ENCODE assay signal across 22 cellular contexts in the genomic region with DNA sequence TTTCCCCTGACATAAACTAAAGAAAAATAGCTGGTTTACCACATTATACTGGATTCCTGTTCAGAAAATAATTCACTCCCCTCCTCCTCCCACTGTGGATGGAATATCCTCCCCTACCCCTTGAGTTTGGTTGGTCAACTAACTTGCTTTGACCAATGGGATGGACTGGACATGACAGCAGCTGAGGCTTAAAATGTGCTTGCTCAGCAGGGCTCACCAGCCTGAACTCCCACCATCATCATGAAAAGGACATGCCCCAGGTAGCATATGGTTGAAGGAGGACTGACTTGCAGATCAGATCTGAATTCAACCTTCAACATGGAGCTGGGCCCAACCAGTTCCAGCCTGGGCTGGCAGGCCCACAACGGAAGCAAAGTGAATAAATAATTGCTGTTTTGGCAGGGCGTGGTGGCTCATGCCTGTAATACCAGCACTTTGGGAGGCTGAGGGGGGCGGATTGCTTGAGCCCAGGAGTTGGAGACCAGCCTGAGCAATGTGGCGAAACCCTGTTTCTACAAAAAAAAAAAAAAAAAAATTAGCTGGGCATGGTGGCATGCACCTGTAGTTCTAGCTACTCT.
"Had no signal": no experiment of that assay in that cellular context is flagged by ENCODE, and none has a peak within 500 bp of the region (broad histone marks: within the 10 kb centered on the region; RNA-seq: fewer than 3 reads in every experiment).

No MANE protein-coding gene starts in this region.

- H3K9me3 ChIP-seq: body of pancreas, neutrophil, ovary, prostate gland, thoracic aorta, upper lobe of left lung had no signal

- H3K4me1 ChIP-seq: body of pancreas, foreskin keratinocyte, prostate gland had no signal

- H3K4me3 ChIP-seq: body of pancreas, cardiac muscle cell, left ventricle myocardium inferior, ovary, prostate gland, thoracic aorta, upper lobe of left lung had no signal

- ATAC-seq: activated CD8-positive, alpha-beta memory T cell treated with anti-CD3 and anti-CD28 coated beads, Interleukin-2, amount 10 ng/mL, durations not matched to agents 7 days and 5 days; activated CD8-positive, alpha-beta T cell treated with anti-CD3 and anti-CD28 coated beads for 36 hours; body of pancreas; foreskin keratinocyte; natural killer cell had no signal

- H3K36me3 ChIP-seq: cardiac muscle cell, left ventricle myocardium inferior, neutrophil, ovary, prostate gland, thoracic aorta, upper lobe of left lung had no signal

- H3K27ac ChIP-seq: body of pancreas, cardiac muscle cell, foreskin keratinocyte, left ventricle myocardium inferior, neutrophil, ovary, prostate gland, thoracic aorta, upper lobe of left lung had no signal

- H3K27me3 ChIP-seq: body of pancreas, cardiac muscle cell, foreskin keratinocyte, neutrophil, ovary, upper lobe of left lung had no signal

- DNase-seq: activated CD4-positive, alpha-beta T cell treated with anti-CD3 and anti-CD28 coated beads, Interleukin-2, amount 10 ng/mL, durations not matched to agents 7 days and 5 days; activated CD8-positive, alpha-beta memory T cell treated with anti-CD3 and anti-CD28 coated beads, Interleukin-2, amount 10 ng/mL, durations not matched to agents 7 days and 5 days; activated CD8-positive, alpha-beta T cell treated with anti-CD3 and anti-CD28 coated beads for 36 hours; activated gamma-delta T cell; activated T-cell treated with anti-CD3 and anti-CD28 coated beads for 4 hours; anterior cingulate cortex; body of pancreas; dermis blood vessel endothelial cell; effector CD8-positive, alpha-beta T cell; foreskin keratinocyte; immature natural killer cell; left ventricle myocardium inferior; natural killer cell; ovary; stimulated activated CD4-positive, alpha-beta T cell treated with anti-CD3 and anti-CD28 coated beads, Interleukin-2, amount 100 ng/mL, for 48 hours; stimulated activated CD8-positive, alpha-beta memory T cell treated with anti-CD3 and anti-CD28 coated beads, Interleukin-4, amount 100 ng/mL, for 48 hours; stimulated activated naive CD4-positive, alpha-beta T cell; upper lobe of left lung had no signal
